In genomic region chr3:145889730-145890129, GRCh38 we compare ENCODE assay signal across 1 cellular context.
TF ChIP-seq lines count a peak whose summit lies in the region.

No MANE protein-coding gene starts in this region.

TF ChIP-seq in GM23338, 12 proteins besides CTCF, POLR2A, EP300 and RAD21 (continued from another document):
- TF ChIP-seq ZNF462 (CRISPR knock-in tag; IDR thresholded peaks at IDR 0.05): no peak
- TF ChIP-seq EZH2 (IDR thresholded peaks at IDR 0.05; ENCODE audit: low read depth, unreplicated experiment): no peak
- TF ChIP-seq CREB1 (CRISPR knock-in tag; IDR thresholded peaks at IDR 0.05; ENCODE audit: low read depth): no peak
- TF ChIP-seq ZNF331 (CRISPR knock-in tag; IDR thresholded peaks at IDR 0.05; ENCODE audit: low read depth): no peak
- TF ChIP-seq ZNF114 (CRISPR knock-in tag; IDR thresholded peaks at IDR 0.05): no peak
- TF ChIP-seq ETS1 (IDR thresholded peaks at IDR 0.05): no peak
- TF ChIP-seq NANOG (IDR thresholded peaks at IDR 0.05; ENCODE audit: borderline replicate concordance): no peak
TF ChIP-seq in GM23338: peak in this region for 0.
